ENCODE assay signal across 23 cellular contexts in genomic region chr7:23211542-23211941, GRCh38. TPM values are rescaled to one million over a fixed set of nuclear protein-coding genes. Genes with fewer than 3 reads are reported as not detected.
DNase-seq lines count a peak whose midpoint lies in the region; ATAC-seq and TF ChIP-seq lines count a peak whose summit lies in the region.
"Had no signal": no experiment of that assay in that cellular context is flagged by ENCODE, and none has a peak within 500 bp of the region (broad histone marks: within the 10 kb centered on the region; RNA-seq: fewer than 3 reads in every experiment).

No MANE protein-coding gene starts in this region.

- peak; percentile 48 for DNase-seq in Calu3
- DNase-seq in iPS DF 6.9 (ENCODE audit: low read depth, low spot score), result peak; percentile 9
- no peak for DNase-seq in GM03348 (ENCODE audit: low spot score)
- DNase-seq: activated CD8-positive, alpha-beta T cell treated with anti-CD3 and anti-CD28 coated beads for 36 hours; activated naive CD4-positive, alpha-beta T cell; C1 segment of cervical spinal cord; heart right ventricle; naive thymus-derived CD4-positive, alpha-beta T cell; NCI-H1092; NCI-H1930; NCI-H2227 treated with DMSO at 0.1 percent for 48 hours; NCI-H774; ovary; sigmoid colon; stimulated activated CD4-positive, alpha-beta T cell treated with anti-CD3 and anti-CD28 coated beads, Interleukin-15, amount 100 ng/mL, for 24 hours; upper lobe of left lung had no signal

- CTCF ChIA-PET in Calu3 (lab: Charles Lee), result interaction anchor here (0.9 to 1.1 kb wide), 2 partner anchors 11 to 125 kb away, joined by 3 to 7 read pairs; no protein-coding TSS in a partner anchor

- no CpG with 5 or more reads among the region's 13 CpGs for WGBS in iPS DF 6.9 (ENCODE audit: insufficient coverage, insufficient read length)

- H3K27ac Mint-ChIP-seq in Calu3 (ENCODE audit: unreplicated experiment), result no peak overlapping the region
- H3K27ac Mint-ChIP-seq in nephron, result peak overlapping the region; percentile 95 to 98 (median 96)
- H3K27ac Mint-ChIP-seq: activated CD8-positive, alpha-beta T cell treated with anti-CD3 and anti-CD28 coated beads for 36 hours; naive thymus-derived CD4-positive, alpha-beta T cell had no signal

- H3K9me3 Mint-ChIP-seq in Calu3 (ENCODE audit: low read depth, unreplicated experiment) (no peaks in the 10 kb centered on the region), nephron (no peaks in the 10 kb centered on the region)
- H3K9me3 Mint-ChIP-seq: activated CD8-positive, alpha-beta T cell treated with anti-CD3 and anti-CD28 coated beads for 36 hours; naive thymus-derived CD4-positive, alpha-beta T cell had no signal

- H3K4me3 Mint-ChIP-seq in Calu3 (ENCODE audit: low read depth, unreplicated experiment) (peak overlapping the region; percentile 29), nephron (peak overlapping the region in 2 of 3 experiments; percentile 29 to 60)
- H3K4me3 Mint-ChIP-seq: activated CD8-positive, alpha-beta T cell treated with anti-CD3 and anti-CD28 coated beads for 36 hours; naive thymus-derived CD4-positive, alpha-beta T cell had no signal

- H3K27me3 ChIP-seq in iPS DF 6.9 (ENCODE audit: control insufficient read depth, insufficient read depth, low read length), result no peaks in the 10 kb centered on the region
- H3K27me3 ChIP-seq: heart right ventricle, ovary, sigmoid colon, upper lobe of left lung had no signal

- H3K36me3 ChIP-seq in iPS DF 6.9 (ENCODE audit: control insufficient read depth, insufficient read depth, low read length), result no peaks in the 10 kb centered on the region
- H3K36me3 ChIP-seq: heart right ventricle, ovary, sigmoid colon, upper lobe of left lung had no signal

- TF ChIP-seq CTCF in Calu3 (IDR thresholded peaks at IDR 0.05; ENCODE audit: unreplicated experiment), result no peak
- no peak for TF ChIP-seq CTCF in VCaP (conservative IDR thresholded peaks at IDR 0.05)
- TF ChIP-seq CTCF in nephron (IDR thresholded peaks at IDR 0.05; ENCODE audit: unreplicated experiment in 3 of 3), result no peak

- peak overlapping the region; percentile 61 for H3K27ac ChIP-seq in VCaP
- H3K27ac ChIP-seq in iPS DF 6.9 (ENCODE audit: low read length), result no peak overlapping the region
- H3K27ac ChIP-seq: heart right ventricle, ovary, sigmoid colon had no signal

- intact Hi-C loops in Calu3 (cut with micrococcal nuclease; ENCODE audit: unreplicated experiment), result no loop called here

- ATAC-seq in HG03108 (IDR thresholded peaks at IDR 0.05; ENCODE audit: unreplicated experiment) (no peak), GM18870 (IDR thresholded peaks at IDR 0.05; ENCODE audit: unreplicated experiment) (no peak), HG02852 (IDR thresholded peaks at IDR 0.05; ENCODE audit: unreplicated experiment) (no peak)
- ATAC-seq: activated CD4-positive, CD25-positive, alpha-beta regulatory T cell treated with anti-CD3 and anti-CD28 coated beads, Interleukin-2, amount 50 U/mL, for 24 hours; activated CD8-positive, alpha-beta T cell treated with anti-CD3 and anti-CD28 coated beads for 36 hours; heart right ventricle; naive thymus-derived CD4-positive, alpha-beta T cell; Right ventricle myocardium inferior had no signal

- H3K4me1 ChIP-seq in iPS DF 6.9 (ENCODE audit: control insufficient read depth, insufficient read depth, low read length), result peaks cover 2% of the 10 kb centered on the region; the same call in 1 of the 2 replicates

- BruUV-seq in Calu3 (replicated peaks; lab: Mats Ljungman, UMichigan), result no TSS peak

- H3K4me3 ChIP-seq in iPS DF 6.9 (ENCODE audit: low read length), result no peak overlapping the region
- H3K4me3 ChIP-seq: heart right ventricle, ovary, sigmoid colon, upper lobe of left lung had no signal

- H3K27me3 Mint-ChIP-seq in Calu3 (ENCODE audit: unreplicated experiment) (peaks cover 22% of the 10 kb centered on the region), nephron (ENCODE audit: low read depth) (peaks cover 3% of the 10 kb centered on the region)

- no peaks in the 10 kb centered on the region for H3K9me3 ChIP-seq in iPS DF 6.9 (ENCODE audit: control insufficient read depth, insufficient read depth, low read length)
- H3K9me3 ChIP-seq: heart right ventricle, ovary, sigmoid colon, upper lobe of left lung had no signal

- no peaks in the 10 kb centered on the region for H3K36me3 Mint-ChIP-seq in Calu3 (ENCODE audit: insufficient read depth, unreplicated experiment)
- H3K36me3 Mint-ChIP-seq in nephron (ENCODE audit: low read depth), result peaks cover 2% of the 10 kb centered on the region

- H3K4me1 Mint-ChIP-seq in Calu3 (ENCODE audit: low read depth, unreplicated experiment) (peaks cover 20% of the 10 kb centered on the region), nephron (peaks cover 28% of the 10 kb centered on the region)

RNA-seq across cellular contexts. Expression of gene NUP42, which starts 29.7 kb away (rescaled TPM):
- total RNA-seq in Calu3 (2022), result 62.8 TPM in 2 replicates

RNA-seq across cellular contexts. Expression of gene GPNMB, which starts 35.0 kb away (rescaled TPM):
- 5.8 and 6.1 TPM in 2 replicates for total RNA-seq in Calu3 (2022)
